25 cellular contexts compared by ENCODE assay signal in genomic region chr6:84979541-84979940, GRCh38.
DNase-seq lines count a peak whose midpoint lies in the region; ATAC-seq and TF ChIP-seq lines count a peak whose summit lies in the region.
"Had no signal": no experiment of that assay in that cellular context is flagged by ENCODE, and none has a peak within 500 bp of the region (broad histone marks: within the 10 kb centered on the region; RNA-seq: fewer than 3 reads in every experiment).

No MANE protein-coding gene starts in this region.

- no peak for TF ChIP-seq CTCF in choroid plexus epithelial cell (conservative IDR thresholded peaks at IDR 0.05; ENCODE audit: low read depth, low read length)

- peaks cover 19% of the 10 kb centered on the region in 2 donors for H3K9me3 Mint-ChIP-seq in activated naive CD4-positive, alpha-beta T cell treated with anti-CD3 and anti-CD28 coated beads, Interleukin-2, amount 50 U/mL, for 72 hours
- H3K9me3 Mint-ChIP-seq: HFFc6 had no signal

- no peak overlapping the region for H3K4me3 ChIP-seq in choroid plexus epithelial cell (ENCODE audit: low read depth, low read length)
- H3K4me3 ChIP-seq: adrenal gland, ovary, right lobe of liver had no signal

- H3K27ac Mint-ChIP-seq in activated naive CD4-positive, alpha-beta T cell treated with anti-CD3 and anti-CD28 coated beads, Interleukin-2, amount 50 U/mL, for 72 hours, result no peak overlapping the region
- H3K27ac Mint-ChIP-seq: B cell, HFFc6, mesothelial cell of epicardium, natural killer cell had no signal

- ATAC-seq in HG02938 (IDR thresholded peaks at IDR 0.05; ENCODE audit: unreplicated experiment), result no peak
- no peak for ATAC-seq in activated naive CD4-positive, alpha-beta T cell treated with anti-CD3 and anti-CD28 coated beads, Interleukin-2, amount 50 U/mL, for 72 hours
- ATAC-seq: activated CD4-positive, CD25-positive, alpha-beta regulatory T cell treated with anti-CD3 and anti-CD28 coated beads, Interleukin-2, amount 50 U/mL, for 24 hours; esophagus mucosa; left lobe of liver; natural killer cell; right lobe of liver had no signal

- peaks cover 0 to 6% of the 10 kb centered on the region in 2 donors for H3K36me3 Mint-ChIP-seq in activated naive CD4-positive, alpha-beta T cell treated with anti-CD3 and anti-CD28 coated beads, Interleukin-2, amount 50 U/mL, for 72 hours
- H3K36me3 Mint-ChIP-seq: mesothelial cell of epicardium, natural killer cell had no signal

- DNase-seq in LHCN-M2 (ENCODE audit: low read depth) (peak; percentile 64), choroid plexus epithelial cell (ENCODE audit: low read depth) (peak; percentile 61), left kidney (ENCODE audit: low read depth, low spot score) (peak; percentile 4), pons (ENCODE audit: low spot score) (no peak), AG20443 (ENCODE audit: low spot score) (no peak)
- no peak for DNase-seq in activated naive CD4-positive, alpha-beta T cell treated with anti-CD3 and anti-CD28 coated beads, Interleukin-2, amount 50 U/mL, for 72 hours (ENCODE audit: low spot score in 2 of 2)
- DNase-seq: activated gamma-delta T cell treated with Interleukin-2 at 50 U/mL for 16 hours; activated T-cell treated with anti-CD3 and anti-CD28 coated beads, Interleukin-2, amount 50 U/mL, for 1 hour; adrenal gland; effector CD8-positive, alpha-beta T cell; HFFc6; natural killer cell; NCI-H1048; NCI-H1930; NCI-H345; NCI-H82; ovary; right lobe of liver; SHP77 had no signal

Comparison
In these comparisons a context has a peak if more than half of its experiments do, and no peak if none do; other contexts are left out.
1. DNase-seq: peak in LHCN-M2 (single experiment), choroid plexus epithelial cell (single experiment) and left kidney (single experiment); none in pons (single experiment), AG20443 (single experiment) and activated naive CD4-positive, alpha-beta T cell treated with anti-CD3 and anti-CD28 coated beads, Interleukin-2, amount 50 U/mL, for 72 hours (0 of 2).